ENCODE assay signal across 8 cellular contexts in the genomic region with DNA sequence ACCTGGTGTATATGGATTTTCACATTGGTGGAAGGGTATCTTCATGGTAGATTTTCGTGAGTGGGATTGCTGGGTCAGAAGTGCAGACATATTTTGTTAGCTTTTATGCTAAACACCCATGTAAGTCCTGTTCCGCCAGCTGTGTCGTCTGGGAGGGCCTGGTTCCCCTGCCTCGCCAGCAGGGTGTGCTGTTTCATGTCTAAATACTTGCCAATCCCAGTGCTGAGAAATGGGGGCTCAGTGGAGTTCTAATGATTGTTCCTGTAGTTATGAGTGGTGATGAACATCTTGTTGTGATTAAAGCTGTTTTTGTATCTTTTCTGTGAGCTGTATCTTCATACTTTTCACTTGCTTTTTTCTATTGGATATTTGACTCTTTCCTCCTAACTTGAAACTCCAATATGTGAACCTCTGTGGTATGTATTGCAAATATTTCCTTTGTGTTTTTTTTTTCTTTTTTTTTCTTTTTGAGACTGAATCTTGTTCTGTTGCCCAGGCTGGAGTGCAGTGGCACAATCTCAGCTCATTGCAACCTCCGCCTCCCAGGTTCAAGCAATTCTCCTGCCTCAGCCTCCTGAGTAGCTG. TPM values are rescaled to one million over a fixed set of nuclear protein-coding genes. Genes with fewer than 3 reads are reported as not detected.
A peak's percentile ranks its signal among the peaks of the same experiment; 100 is the strongest.
DNase-seq lines count a peak whose midpoint lies in the region; ATAC-seq and TF ChIP-seq lines count a peak whose summit lies in the region.

No MANE protein-coding gene starts in this region.

- no peaks in the 10 kb centered on the region for H3K27me3 Mint-ChIP-seq in activated CD8-positive, alpha-beta T cell treated with anti-CD3 and anti-CD28 coated beads, Interleukin-2, amount 10 ng/mL, durations not matched to agents 7 days and 5 days (ENCODE audit: low read depth)
- H3K27me3 Mint-ChIP-seq in mesothelial cell of epicardium (ENCODE audit: low read depth), result no peaks in the 10 kb centered on the region

- peak; percentile 73 for TF ChIP-seq CTCF in GM12864 (IDR thresholded peaks at IDR 0.05; ENCODE audit: low read depth, low read length, missing control alignments)
- peak; percentile 91 for TF ChIP-seq CTCF in foreskin fibroblast (IDR thresholded peaks at IDR 0.05; ENCODE audit: low read depth, low read length)
- TF ChIP-seq CTCF in mesothelial cell of epicardium (IDR thresholded peaks at IDR 0.05; ENCODE audit: unreplicated experiment), result no peak

- H3K36me3 Mint-ChIP-seq in activated CD8-positive, alpha-beta T cell treated with anti-CD3 and anti-CD28 coated beads, Interleukin-2, amount 10 ng/mL, durations not matched to agents 7 days and 5 days (ENCODE audit: low read depth), result peaks cover 3% of the 10 kb centered on the region
- peaks cover 32% of the 10 kb centered on the region for H3K36me3 Mint-ChIP-seq in mesothelial cell of epicardium

- H3K4me1 Mint-ChIP-seq in activated CD8-positive, alpha-beta T cell treated with anti-CD3 and anti-CD28 coated beads, Interleukin-2, amount 10 ng/mL, durations not matched to agents 7 days and 5 days (ENCODE audit: low read depth), result no peaks in the 10 kb centered on the region
- no peaks in the 10 kb centered on the region for H3K4me1 Mint-ChIP-seq in mesothelial cell of epicardium

- H3K4me3 ChIP-seq in GM12864 (ENCODE audit: low read depth, low read length) (no peak overlapping the region), foreskin fibroblast (ENCODE audit: low read depth in 1 of 2, low read length in 2 of 2) (no peak overlapping the region)

- H3K27ac Mint-ChIP-seq in activated CD8-positive, alpha-beta T cell treated with anti-CD3 and anti-CD28 coated beads, Interleukin-2, amount 10 ng/mL, durations not matched to agents 7 days and 5 days, result no peak overlapping the region
- no peak overlapping the region for H3K27ac Mint-ChIP-seq in mesothelial cell of epicardium

- peak; percentile 71 for ATAC-seq in activated CD8-positive, alpha-beta T cell treated with anti-CD3 and anti-CD28 coated beads, Interleukin-2, amount 10 ng/mL, durations not matched to agents 7 days and 5 days
- ATAC-seq in GM21576 (IDR thresholded peaks at IDR 0.05; ENCODE audit: unreplicated experiment), result no peak

- DNase-seq in GM12864 (ENCODE audit: low read depth) (no peak), M059J (ENCODE audit: low read depth) (peak; percentile 36), foreskin fibroblast (peak; percentile 67 to 88), smooth muscle cell of the brain vasculature (ENCODE audit: low read depth, low spot score) (peak; percentile 21), mesothelial cell of epicardium (ENCODE audit: low spot score in 2 of 2, unreplicated experiment in 2 of 2) (no peak), cerebellum (ENCODE audit: low spot score) (no peak)
- peak; percentile 49 for DNase-seq in activated CD8-positive, alpha-beta T cell treated with anti-CD3 and anti-CD28 coated beads, Interleukin-2, amount 10 ng/mL, durations not matched to agents 7 days and 5 days

- CTCF ChIA-PET in activated CD8-positive, alpha-beta T cell treated with anti-CD3 and anti-CD28 coated beads, Interleukin-2, amount 10 ng/mL, durations not matched to agents 7 days and 5 days (lab: Charles Lee), result interaction anchor here (0.7 to 2.8 kb wide), 10 partner anchors 13 to 386 kb away, joined by 3 to 18 read pairs (median 4); partner anchors contain the start of gene PLIN3

- H3K9me3 Mint-ChIP-seq in activated CD8-positive, alpha-beta T cell treated with anti-CD3 and anti-CD28 coated beads, Interleukin-2, amount 10 ng/mL, durations not matched to agents 7 days and 5 days (ENCODE audit: insufficient read depth), result no peaks in the 10 kb centered on the region
- peaks cover 6% of the 10 kb centered on the region for H3K9me3 Mint-ChIP-seq in mesothelial cell of epicardium

- POLR2A ChIA-PET in activated CD8-positive, alpha-beta T cell treated with anti-CD3 and anti-CD28 coated beads, Interleukin-2, amount 10 ng/mL, durations not matched to agents 7 days and 5 days (lab: Charles Lee), result no interaction called here

- H3K4me3 Mint-ChIP-seq in activated CD8-positive, alpha-beta T cell treated with anti-CD3 and anti-CD28 coated beads, Interleukin-2, amount 10 ng/mL, durations not matched to agents 7 days and 5 days, result no peak overlapping the region
- H3K4me3 Mint-ChIP-seq in mesothelial cell of epicardium, result no peak overlapping the region

RNA-seq across cellular contexts. Expression of gene KDM4B, which starts 32.7 kb away (rescaled TPM):
- 9.8 and 24.9 TPM in 2 replicates for total RNA-seq in M059J (2014; rRNA removed; shearing (Covaris generic))
- total RNA-seq in activated CD8-positive, alpha-beta T cell treated with anti-CD3 and anti-CD28 coated beads, Interleukin-2, amount 10 ng/mL, durations not matched to agents 7 days and 5 days, result 10 to 100 TPM; 44.9 to 47.0 TPM
- total RNA-seq in mesothelial cell of epicardium (71.6 to 80.5 TPM (median 74.0 TPM) in 3 replicates), cerebellum (39.7 TPM)

Comparison
In these comparisons a context has a peak if more than half of its experiments do, and no peak if none do; other contexts are left out.
1. DNase-seq: peak in M059J (single experiment), activated CD8-positive, alpha-beta T cell treated with anti-CD3 and anti-CD28 coated beads, Interleukin-2, amount 10 ng/mL, durations not matched to agents 7 days and 5 days (single experiment), foreskin fibroblast (2 of 2) and smooth muscle cell of the brain vasculature (single experiment); none in GM12864 (single experiment), mesothelial cell of epicardium (0 of 2) and cerebellum (single experiment).